ENCODE assay signal across 1 cellular context in the genomic region with DNA sequence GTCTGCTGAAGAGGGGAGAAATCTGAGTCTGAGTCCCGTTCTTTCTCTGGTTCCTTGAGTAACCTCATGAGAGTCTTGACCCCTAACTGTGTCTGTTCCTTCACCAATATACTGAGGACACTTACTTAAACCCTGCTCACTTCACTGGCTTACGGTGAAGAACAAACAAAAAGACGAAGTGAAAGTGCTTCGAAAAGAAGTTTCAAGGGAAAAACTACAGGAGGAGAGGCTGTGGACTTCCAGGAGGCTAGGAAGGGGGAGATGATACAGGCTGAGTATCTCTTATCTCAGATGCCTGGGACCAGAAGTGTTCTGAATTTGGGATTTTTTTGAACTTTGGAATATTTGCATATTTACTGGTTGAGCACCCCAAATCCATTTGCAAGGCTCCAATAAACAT.
TF ChIP-seq lines count a peak whose summit lies in the region.

No MANE protein-coding gene starts in this region.

TF ChIP-seq in HepG2, 621 proteins besides CTCF, POLR2A, EP300 and RAD21:
- no peak for TF ChIP-seq MAFK (conservative IDR thresholded peaks at IDR 0.05 in 1 of 2, IDR thresholded peaks at IDR 0.05 in 1 of 2; ENCODE audit: low read length in 2 of 2)
